24 cellular contexts compared by ENCODE assay signal in genomic region chr2:143379955-143380354, GRCh38.
"Had no signal": no experiment of that assay in that cellular context is flagged by ENCODE, and none has a peak within 500 bp of the region (broad histone marks: within the 10 kb centered on the region; RNA-seq: fewer than 3 reads in every experiment).

No MANE protein-coding gene starts in this region.

- H3K36me3 ChIP-seq: esophagus muscularis mucosa, gastroesophageal sphincter, heart left ventricle, left lung, lower lobe of right lung had no signal

- H2AFZ ChIP-seq: hepatocyte had no signal

- H3K4me3 ChIP-seq: coronary artery, dorsolateral prefrontal cortex, esophagus muscularis mucosa, gastroesophageal sphincter, heart left ventricle, hepatocyte, left lung, lower lobe of right lung, mucosa of descending colon had no signal

- H3K4me2 ChIP-seq: hepatocyte had no signal

- FAIRE-seq: colon, endothelial cell of umbilical vein had no signal

- H3K4me1 ChIP-seq: esophagus muscularis mucosa, foreskin keratinocyte, gastroesophageal sphincter, heart left ventricle, left lung, lower lobe of right lung had no signal

- H3K27me3 ChIP-seq: dorsolateral prefrontal cortex, esophagus muscularis mucosa, foreskin keratinocyte, gastroesophageal sphincter, heart left ventricle, hepatocyte, left lung had no signal

- H3K9me3 ChIP-seq: esophagus muscularis mucosa, gastroesophageal sphincter, heart left ventricle, left lung, lower lobe of right lung, mucosa of descending colon had no signal

- H3K79me2 ChIP-seq: hepatocyte had no signal

- DNase-seq: dermis blood vessel endothelial cell; dorsolateral prefrontal cortex; effector CD4-positive, alpha-beta T cell; effector memory CD4-positive, alpha-beta T cell; foreskin keratinocyte; heart left ventricle; hypothalamus; immature natural killer cell; islet precursor cell; kidney; kidney glomerular epithelial cell; left colon; left lung; left ventricle myocardium superior; lower lobe of right lung; mesenchymal stem cell; mucosa of descending colon; naive B cell had no signal

- ATAC-seq: foreskin keratinocyte, gastroesophageal sphincter, heart left ventricle, left colon, left lung, left ventricle myocardium superior, lower lobe of right lung, mucosa of descending colon had no signal

- H3K27ac ChIP-seq: coronary artery, dorsolateral prefrontal cortex, esophagus muscularis mucosa, foreskin keratinocyte, gastroesophageal sphincter, heart left ventricle, hepatocyte, left lung, lower lobe of right lung had no signal
